ENCODE assay signal across 1 cellular context in the genomic region with DNA sequence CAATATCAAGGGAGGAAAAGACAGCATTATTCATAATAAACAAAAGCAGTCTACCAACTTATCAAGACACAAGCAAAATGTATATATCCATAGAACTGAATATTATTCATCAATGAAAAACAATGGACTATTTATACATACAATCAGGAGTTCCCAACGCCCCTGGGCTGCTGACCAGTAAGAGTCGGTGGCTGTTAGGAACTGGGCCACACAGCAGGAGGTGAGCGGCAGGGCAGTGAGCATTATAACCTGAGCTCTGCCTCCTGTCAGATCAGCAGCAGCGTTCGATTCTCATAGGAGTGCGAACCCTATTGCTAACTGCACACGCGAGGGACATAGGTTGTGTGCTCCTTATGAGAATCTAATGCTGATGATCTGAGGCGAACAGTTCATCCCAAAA.
TF ChIP-seq lines count a peak whose summit lies in the region.

No MANE protein-coding gene starts in this region.

TF ChIP-seq in WTC11, 78 proteins besides CTCF, POLR2A, EP300 and RAD21 (continued from another document):
- TF ChIP-seq, protein P1, sequence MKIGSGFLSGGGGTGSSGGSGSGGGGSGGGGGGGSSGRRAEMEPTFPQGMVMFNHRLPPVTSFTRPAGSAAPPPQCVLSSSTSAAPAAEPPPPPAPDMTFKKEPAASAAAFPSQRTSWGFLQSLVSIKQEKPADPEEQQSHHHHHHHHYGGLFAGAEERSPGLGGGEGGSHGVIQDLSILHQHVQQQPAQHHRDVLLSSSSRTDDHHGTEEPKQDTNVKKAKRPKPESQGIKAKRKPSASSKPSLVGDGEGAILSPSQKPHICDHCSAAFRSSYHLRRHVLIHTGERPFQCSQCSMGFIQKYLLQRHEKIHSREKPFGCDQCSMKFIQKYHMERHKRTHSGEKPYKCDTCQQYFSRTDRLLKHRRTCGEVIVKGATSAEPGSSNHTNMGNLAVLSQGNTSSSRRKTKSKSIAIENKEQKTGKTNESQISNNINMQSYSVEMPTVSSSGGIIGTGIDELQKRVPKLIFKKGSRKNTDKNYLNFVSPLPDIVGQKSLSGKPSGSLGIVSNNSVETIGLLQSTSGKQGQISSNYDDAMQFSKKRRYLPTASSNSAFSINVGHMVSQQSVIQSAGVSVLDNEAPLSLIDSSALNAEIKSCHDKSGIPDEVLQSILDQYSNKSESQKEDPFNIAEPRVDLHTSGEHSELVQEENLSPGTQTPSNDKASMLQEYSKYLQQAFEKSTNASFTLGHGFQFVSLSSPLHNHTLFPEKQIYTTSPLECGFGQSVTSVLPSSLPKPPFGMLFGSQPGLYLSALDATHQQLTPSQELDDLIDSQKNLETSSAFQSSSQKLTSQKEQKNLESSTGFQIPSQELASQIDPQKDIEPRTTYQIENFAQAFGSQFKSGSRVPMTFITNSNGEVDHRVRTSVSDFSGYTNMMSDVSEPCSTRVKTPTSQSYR (CRISPR knock-in tag; IDR thresholded peaks at IDR 0.05), result no peak
- TF ChIP-seq, protein P2, sequence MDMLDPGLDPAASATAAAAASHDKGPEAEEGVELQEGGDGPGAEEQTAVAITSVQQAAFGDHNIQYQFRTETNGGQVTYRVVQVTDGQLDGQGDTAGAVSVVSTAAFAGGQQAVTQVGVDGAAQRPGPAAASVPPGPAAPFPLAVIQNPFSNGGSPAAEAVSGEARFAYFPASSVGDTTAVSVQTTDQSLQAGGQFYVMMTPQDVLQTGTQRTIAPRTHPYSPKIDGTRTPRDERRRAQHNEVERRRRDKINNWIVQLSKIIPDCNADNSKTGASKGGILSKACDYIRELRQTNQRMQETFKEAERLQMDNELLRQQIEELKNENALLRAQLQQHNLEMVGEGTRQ (CRISPR knock-in tag; IDR thresholded peaks at IDR 0.05), result no peak
- TF ChIP-seq SP1 (CRISPR knock-in tag; conservative IDR thresholded peaks at IDR 0.05), result no peak
- no peak for TF ChIP-seq FOXK1 (CRISPR knock-in tag; IDR thresholded peaks at IDR 0.05)
- TF ChIP-seq, protein P3, sequence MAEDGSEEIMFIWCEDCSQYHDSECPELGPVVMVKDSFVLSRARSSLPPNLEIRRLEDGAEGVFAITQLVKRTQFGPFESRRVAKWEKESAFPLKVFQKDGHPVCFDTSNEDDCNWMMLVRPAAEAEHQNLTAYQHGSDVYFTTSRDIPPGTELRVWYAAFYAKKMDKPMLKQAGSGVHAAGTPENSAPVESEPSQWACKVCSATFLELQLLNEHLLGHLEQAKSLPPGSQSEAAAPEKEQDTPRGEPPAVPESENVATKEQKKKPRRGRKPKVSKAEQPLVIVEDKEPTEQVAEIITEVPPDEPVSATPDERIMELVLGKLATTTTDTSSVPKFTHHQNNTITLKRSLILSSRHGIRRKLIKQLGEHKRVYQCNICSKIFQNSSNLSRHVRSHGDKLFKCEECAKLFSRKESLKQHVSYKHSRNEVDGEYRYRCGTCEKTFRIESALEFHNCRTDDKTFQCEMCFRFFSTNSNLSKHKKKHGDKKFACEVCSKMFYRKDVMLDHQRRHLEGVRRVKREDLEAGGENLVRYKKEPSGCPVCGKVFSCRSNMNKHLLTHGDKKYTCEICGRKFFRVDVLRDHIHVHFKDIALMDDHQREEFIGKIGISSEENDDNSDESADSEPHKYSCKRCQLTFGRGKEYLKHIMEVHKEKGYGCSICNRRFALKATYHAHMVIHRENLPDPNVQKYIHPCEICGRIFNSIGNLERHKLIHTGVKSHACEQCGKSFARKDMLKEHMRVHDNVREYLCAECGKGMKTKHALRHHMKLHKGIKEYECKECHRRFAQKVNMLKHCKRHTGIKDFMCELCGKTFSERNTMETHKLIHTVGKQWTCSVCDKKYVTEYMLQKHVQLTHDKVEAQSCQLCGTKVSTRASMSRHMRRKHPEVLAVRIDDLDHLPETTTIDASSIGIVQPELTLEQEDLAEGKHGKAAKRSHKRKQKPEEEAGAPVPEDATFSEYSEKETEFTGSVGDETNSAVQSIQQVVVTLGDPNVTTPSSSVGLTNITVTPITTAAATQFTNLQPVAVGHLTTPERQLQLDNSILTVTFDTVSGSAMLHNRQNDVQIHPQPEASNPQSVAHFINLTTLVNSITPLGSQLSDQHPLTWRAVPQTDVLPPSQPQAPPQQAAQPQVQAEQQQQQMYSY (CRISPR knock-in tag; IDR thresholded peaks at IDR 0.05), result no peak
